Comparison of ENCODE assay signal across 2 cellular contexts in the genomic region with DNA sequence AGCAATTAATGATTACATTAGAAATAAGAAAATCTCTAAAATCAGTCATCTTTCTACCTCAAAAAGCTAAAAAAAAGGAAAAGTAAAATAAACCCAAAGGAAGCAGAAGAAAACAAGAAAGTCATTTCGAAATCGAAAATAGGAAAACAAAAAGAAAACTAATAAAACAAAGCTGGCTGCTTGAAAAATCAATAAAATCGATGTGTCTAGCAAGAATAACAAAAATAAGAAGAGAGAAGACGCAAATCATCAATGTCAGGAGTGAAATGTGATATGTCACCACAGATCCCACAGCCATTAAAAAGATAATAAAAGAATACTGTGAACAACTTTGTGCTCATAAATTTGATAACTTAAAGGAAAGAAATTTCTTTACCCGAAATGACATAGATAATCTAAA.
A peak's percentile ranks its signal among the peaks of the same experiment; 100 is the strongest.
TF ChIP-seq lines count a peak whose summit lies in the region.

No MANE protein-coding gene starts in this region.

TF ChIP-seq in A549, 52 proteins besides CTCF, POLR2A, EP300 and RAD21 (continued from another document):
- TF ChIP-seq NR3C1 (IDR thresholded peaks at IDR 0.05) (no peak), ZC3H11A (IDR thresholded peaks at IDR 0.05) (no peak), MAFK (IDR thresholded peaks at IDR 0.05; ENCODE audit: partially characterized antibody) (no peak), CBX8 (IDR thresholded peaks at IDR 0.05) (no peak), ZSCAN20 (CRISPR knock-in tag; IDR thresholded peaks at IDR 0.05) (no peak), SREBF2 (IDR thresholded peaks at IDR 0.05) (no peak), RFX5 (IDR thresholded peaks at IDR 0.05) (no peak), ATOH8 (CRISPR knock-in tag; IDR thresholded peaks at IDR 0.05; ENCODE audit: low read depth) (no peak), NFE2L2 (conservative IDR thresholded peaks at IDR 0.05; ENCODE audit: low read length) (no peak), HES2 (IDR thresholded peaks at IDR 0.05) (no peak), HEYL (CRISPR knock-in tag; IDR thresholded peaks at IDR 0.05) (no peak)
- TF ChIP-seq, protein P1, sequence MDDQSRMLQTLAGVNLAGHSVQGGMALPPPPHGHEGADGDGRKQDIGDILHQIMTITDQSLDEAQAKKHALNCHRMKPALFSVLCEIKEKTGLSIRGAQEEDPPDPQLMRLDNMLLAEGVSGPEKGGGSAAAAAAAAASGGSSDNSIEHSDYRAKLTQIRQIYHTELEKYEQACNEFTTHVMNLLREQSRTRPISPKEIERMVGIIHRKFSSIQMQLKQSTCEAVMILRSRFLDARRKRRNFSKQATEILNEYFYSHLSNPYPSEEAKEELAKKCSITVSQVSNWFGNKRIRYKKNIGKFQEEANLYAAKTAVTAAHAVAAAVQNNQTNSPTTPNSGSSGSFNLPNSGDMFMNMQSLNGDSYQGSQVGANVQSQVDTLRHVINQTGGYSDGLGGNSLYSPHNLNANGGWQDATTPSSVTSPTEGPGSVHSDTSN (IDR thresholded peaks at IDR 0.05) = no peak

TF ChIP-seq in HEK293T, 16 proteins besides CTCF, POLR2A, EP300 and RAD21 (continued from another document):
- TF ChIP-seq PKNOX1 (IDR thresholded peaks at IDR 0.05) (peak; percentile 88), SUZ12 (IDR thresholded peaks at IDR 0.05) (no peak), TARDBP (IDR thresholded peaks at IDR 0.05) (no peak)
